ENCODE assay signal across 1 cellular context in genomic region chr16:29815032-29815721, GRCh38.
A peak's percentile ranks its signal among the peaks of the same experiment; 100 is the strongest.
TF ChIP-seq lines count a peak whose summit lies in the region.

No MANE protein-coding gene starts in this region.

TF ChIP-seq in GM12878, 131 proteins besides CTCF, POLR2A, EP300 and RAD21:
- peak in 1 of 2 experiments; percentile 68; a peak in 2 of 4 replicates for TF ChIP-seq BHLHE40 (IDR thresholded peaks at IDR 0.05; ENCODE audit: borderline replicate concordance in 1 of 2, low read depth in 2 of 2, low read length in 1 of 2)
- no peak for TF ChIP-seq IRF4 (IDR thresholded peaks at IDR 0.05; ENCODE audit: low read depth, low read length)
- no peak for TF ChIP-seq KAT2A (conservative IDR thresholded peaks at IDR 0.05; ENCODE audit: control insufficient read depth, low read depth, low read length)
- TF ChIP-seq HDGF (IDR thresholded peaks at IDR 0.05) = peak; percentile 64
- TF ChIP-seq ZZZ3 (IDR thresholded peaks at IDR 0.05; ENCODE audit: control insufficient read depth, insufficient read length, low read depth) = no peak
- TF ChIP-seq HCFC1 (IDR thresholded peaks at IDR 0.05; ENCODE audit: low read length) = no peak
- TF ChIP-seq RAD51 (IDR thresholded peaks at IDR 0.05) = no peak
- TF ChIP-seq ZSCAN29 (IDR thresholded peaks at IDR 0.05) = no peak
- no peak for TF ChIP-seq STAT3 (IDR thresholded peaks at IDR 0.05; ENCODE audit: low read depth, low read length)
- no peak for TF ChIP-seq CHD2 (IDR thresholded peaks at IDR 0.05; ENCODE audit: borderline replicate concordance, low read depth, low read length)
- TF ChIP-seq ZNF622 (IDR thresholded peaks at IDR 0.05) = no peak
- TF ChIP-seq SUZ12 (IDR thresholded peaks at IDR 0.05; ENCODE audit: unreplicated experiment) = no peak
- TF ChIP-seq TCF7 (IDR thresholded peaks at IDR 0.05; ENCODE audit: borderline replicate concordance) = no peak
- no peak for TF ChIP-seq BCLAF1 (IDR thresholded peaks at IDR 0.05)
- no peak for TF ChIP-seq BCL11A (IDR thresholded peaks at IDR 0.05; ENCODE audit: low read depth, low read length)
- no peak for TF ChIP-seq RB1 (IDR thresholded peaks at IDR 0.05; ENCODE audit: borderline replicate concordance)
- TF ChIP-seq PML (IDR thresholded peaks at IDR 0.05; ENCODE audit: low read length) = no peak
